In the genomic region with DNA sequence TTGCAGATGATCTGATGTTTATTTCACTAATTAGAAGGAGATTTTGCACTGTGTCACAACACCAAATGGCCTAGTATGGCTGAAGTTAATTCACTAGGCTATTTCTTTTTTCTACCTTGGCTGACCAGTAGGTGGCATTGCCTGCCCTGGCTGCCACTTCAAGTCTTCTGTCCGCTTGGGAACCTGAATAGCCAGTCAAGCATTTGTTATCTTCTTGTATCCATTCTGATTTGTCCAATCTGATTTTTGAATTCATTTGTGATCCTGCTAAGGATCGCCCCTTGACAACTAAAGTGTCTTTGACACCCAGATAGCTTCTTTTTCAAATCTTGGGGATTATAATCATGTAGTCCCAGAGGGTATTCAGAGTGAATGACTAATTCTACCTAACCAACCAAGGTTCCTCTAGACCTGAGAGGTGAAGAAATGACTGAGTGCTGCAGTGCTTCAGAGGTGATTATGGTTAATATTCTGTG, we compare ENCODE assay signal across 8 cellular contexts.
DNase-seq lines count a peak whose midpoint lies in the region; ATAC-seq and TF ChIP-seq lines count a peak whose summit lies in the region.

No MANE protein-coding gene starts in this region.

- peaks cover 6% of the 10 kb centered on the region; the same call in 1 of the 2 replicates for H3K36me3 Mint-ChIP-seq in HFFc6 (ENCODE audit: low read depth)
- H3K36me3 Mint-ChIP-seq in chondrocyte (ENCODE audit: low read depth): no peaks in the 10 kb centered on the region
- H3K36me3 Mint-ChIP-seq in stimulated activated naive B cell treated with anti-CD40 and anti-IgM and Interleukin-4, amounts not matched to agents 10 μg/mL and 1 μg/mL and 100 μg/mL, for 72 hours: peaks cover 0 to 2% of the 10 kb centered on the region in 2 donors

- H3K9me3 Mint-ChIP-seq in HFFc6 (no peaks in the 10 kb centered on the region), chondrocyte (ENCODE audit: low read depth) (peaks cover 4% of the 10 kb centered on the region)
- peaks cover 4 to 6% of the 10 kb centered on the region in 2 donors for H3K9me3 Mint-ChIP-seq in stimulated activated naive B cell treated with anti-CD40 and anti-IgM and Interleukin-4, amounts not matched to agents 10 μg/mL and 1 μg/mL and 100 μg/mL, for 72 hours

- no peak overlapping the region for H3K9ac ChIP-seq in Loucy (ENCODE audit: low read depth, low read length, poor library complexity, severe bottlenecking)

- H3K36me3 ChIP-seq in Loucy (ENCODE audit: insufficient read depth, low read length): no peaks in the 10 kb centered on the region

- no peak overlapping the region for H3K4me3 Mint-ChIP-seq in HFFc6
- no peak overlapping the region for H3K4me3 Mint-ChIP-seq in chondrocyte (ENCODE audit: unreplicated experiment)
- no peak overlapping the region for H3K4me3 Mint-ChIP-seq in stimulated activated naive B cell treated with anti-CD40 and anti-IgM and Interleukin-4, amounts not matched to agents 10 μg/mL and 1 μg/mL and 100 μg/mL, for 72 hours

- POLR2A ChIA-PET in AG04450 (lab: Yijun Ruan, JAX): no interaction called here

- H3K4me1 ChIP-seq in Loucy (ENCODE audit: insufficient read depth, low read length, poor library complexity, severe bottlenecking): no peaks in the 10 kb centered on the region

- H3K27me3 Mint-ChIP-seq in HFFc6 (ENCODE audit: insufficient read depth) (no peaks in the 10 kb centered on the region; the same call in 1 of the 2 replicates), chondrocyte (ENCODE audit: low read depth) (peaks cover 15% of the 10 kb centered on the region)
- H3K27me3 Mint-ChIP-seq in stimulated activated naive B cell treated with anti-CD40 and anti-IgM and Interleukin-4, amounts not matched to agents 10 μg/mL and 1 μg/mL and 100 μg/mL, for 72 hours: peaks cover 9% of the 10 kb centered on the region in 2 donors

- H3K4me1 Mint-ChIP-seq in HFFc6 (ENCODE audit: low read depth): peaks cover 47% of the 10 kb centered on the region
- no peaks in the 10 kb centered on the region for H3K4me1 Mint-ChIP-seq in chondrocyte (ENCODE audit: low read depth)
- peaks cover 12 to 19% of the 10 kb centered on the region in 2 donors for H3K4me1 Mint-ChIP-seq in stimulated activated naive B cell treated with anti-CD40 and anti-IgM and Interleukin-4, amounts not matched to agents 10 μg/mL and 1 μg/mL and 100 μg/mL, for 72 hours

- H3K4me2 ChIP-seq in Loucy (ENCODE audit: low read depth, low read length, poor library complexity, severe bottlenecking): no peak overlapping the region

- H3K9me2 ChIP-seq in Loucy (replicated peaks; ENCODE audit: low read depth, low read length): no peaks in the 10 kb centered on the region

- H3K27me3 ChIP-seq in AG04450 (ENCODE audit: control insufficient read depth, insufficient read depth, low read length): no peaks in the 10 kb centered on the region
- no peaks in the 10 kb centered on the region for H3K27me3 ChIP-seq in Loucy (ENCODE audit: insufficient read depth, low read length, poor library complexity, severe bottlenecking)

- H3K27ac ChIP-seq in AG04450 (ENCODE audit: low read depth, low read length): no peak overlapping the region

- ATAC-seq in left lobe of liver: peak; percentile 81
- ATAC-seq in stimulated activated naive B cell treated with anti-CD40 and anti-IgM and Interleukin-4, amounts not matched to agents 10 μg/mL and 1 μg/mL and 100 μg/mL, for 72 hours (replicated peaks): peak; percentile 76

- no peaks in the 10 kb centered on the region for H3K79me2 ChIP-seq in Loucy (ENCODE audit: insufficient read depth, low read length)

- H4K20me1 ChIP-seq in Loucy (ENCODE audit: insufficient read depth, low read length, poor library complexity, severe bottlenecking): no peaks in the 10 kb centered on the region

- DNase-seq in AG04450 (ENCODE audit: low read depth, low spot score): peak; percentile 38
- peak; percentile 68 for DNase-seq in HFFc6
- peak; percentile 89 for DNase-seq in SK-N-DZ (ENCODE audit: low spot score)
- no peak for DNase-seq in chondrocyte (ENCODE audit: low spot score)
- DNase-seq in left lobe of liver (ENCODE audit: low spot score): peak; percentile 62
- peak; percentile 9 for DNase-seq in stimulated activated naive B cell treated with anti-CD40 and anti-IgM and Interleukin-4, amounts not matched to agents 10 μg/mL and 1 μg/mL and 100 μg/mL, for 72 hours

- TF ChIP-seq CTCF in AG04450 (IDR thresholded peaks at IDR 0.05; ENCODE audit: low read depth, low read length) (peak; percentile 96), GM12874 (IDR thresholded peaks at IDR 0.05; ENCODE audit: insufficient read depth, low read depth, low read length) (peak; percentile 81), HFFc6 (IDR thresholded peaks at IDR 0.05) (peak; percentile 97), Loucy (conservative IDR thresholded peaks at IDR 0.05; ENCODE audit: low read length) (peak; percentile 84), chondrocyte (IDR thresholded peaks at IDR 0.05) (peak; percentile 93)

- H3K9me3 ChIP-seq in AG04450 (ENCODE audit: control insufficient read depth, insufficient read depth, low read length) (no peaks in the 10 kb centered on the region), Loucy (ENCODE audit: insufficient read depth, low read depth, low read length) (no peaks in the 10 kb centered on the region)

- CTCF ChIA-PET in AG04450 (lab: Charles Lee): interaction anchor here (0.6 to 7.3 kb wide), 70 partner anchors 8 to 543 kb away, joined by 3 to 202 read pairs (median 4); a partner anchor contains a TSS

- no peaks in the 10 kb centered on the region for H3F3A ChIP-seq in Loucy (ENCODE audit: low read depth)

- H3K4me3 ChIP-seq in AG04450 (ENCODE audit: low read depth, low read length) (no peak overlapping the region), Loucy (ENCODE audit: low read length, poor library complexity, severe bottlenecking) (no peak overlapping the region)

- no peak overlapping the region for H3K27ac Mint-ChIP-seq in HFFc6
- no peak overlapping the region for H3K27ac Mint-ChIP-seq in chondrocyte (ENCODE audit: unreplicated experiment)
- no peak overlapping the region for H3K27ac Mint-ChIP-seq in stimulated activated naive B cell treated with anti-CD40 and anti-IgM and Interleukin-4, amounts not matched to agents 10 μg/mL and 1 μg/mL and 100 μg/mL, for 72 hours

- H2AFZ ChIP-seq in Loucy (ENCODE audit: low read length): no peak overlapping the region
